In the genomic region with DNA sequence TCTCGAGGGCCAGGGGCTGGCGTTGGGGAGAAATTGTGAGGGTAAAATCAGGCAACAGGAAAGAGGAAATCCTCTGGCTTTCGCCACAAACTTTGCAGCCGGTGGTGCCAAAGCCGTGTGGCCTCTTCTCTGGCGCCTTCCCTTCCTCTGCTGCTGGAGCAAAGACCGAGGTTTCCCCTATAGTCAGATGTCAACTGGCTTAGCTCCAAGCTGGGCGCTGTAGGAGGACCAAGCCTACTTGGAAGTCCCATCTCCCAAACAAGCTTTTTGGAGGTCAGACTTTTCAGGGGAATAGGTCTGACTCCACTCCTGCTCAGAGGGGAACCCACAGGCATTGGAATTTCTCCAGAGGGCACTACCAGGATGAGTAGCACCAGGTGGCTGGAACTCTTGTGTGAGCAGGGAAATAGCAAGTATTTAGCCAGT, we compare ENCODE assay signal across 12 cellular contexts. TPM values are rescaled to one million over a fixed set of nuclear protein-coding genes. Genes with fewer than 3 reads are reported as not detected.
A peak's percentile ranks its signal among the peaks of the same experiment; 100 is the strongest.
DNase-seq lines count a peak whose midpoint lies in the region; ATAC-seq and TF ChIP-seq lines count a peak whose summit lies in the region.
"Had no signal": no experiment of that assay in that cellular context is flagged by ENCODE, and none has a peak within 500 bp of the region (broad histone marks: within the 10 kb centered on the region; RNA-seq: fewer than 3 reads in every experiment).

No MANE protein-coding gene starts in this region.

- peak overlapping the region; percentile 21 for H3K27ac Mint-ChIP-seq in activated naive CD4-positive, alpha-beta T cell treated with anti-CD3 and anti-CD28 coated beads, Interleukin-2, amount 10 ng/mL, durations not matched to agents 7 days and 5 days
- H3K27ac Mint-ChIP-seq: activated T-cell treated with anti-CD3 and anti-CD28 coated beads, Interleukin-2, amount 50 U/mL, for 72 hours had no signal

- intact Hi-C loops in adrenal gland (cut with DNase I): loop anchor here in 1 of 2 donors (10.0 kb wide), 1 partner anchor 117 kb away; a partner anchor contains a TSS
- intact Hi-C loops in left lung (cut with DNase I): no loop called here

- DNase-seq in activated naive CD4-positive, alpha-beta T cell treated with anti-CD3 and anti-CD28 coated beads, Interleukin-2, amount 10 ng/mL, durations not matched to agents 7 days and 5 days: peak; percentile 42
- no peak for DNase-seq in activated naive CD4-positive, alpha-beta T cell treated with Interleukin-2 at 50 U/mL for 16 hours
- DNase-seq in adrenal gland: peak in 3 of 7 donors; percentile 33 to 73 (median 37)
- DNase-seq in left lung: no peak
- DNase-seq in upper lobe of left lung: peak in 1 of 2 donors; percentile 51
- DNase-seq in effector CD4-positive, alpha-beta T cell: no peak
- DNase-seq in stimulated activated naive CD8-positive, alpha-beta T cell treated with anti-CD3 and anti-CD28 coated beads, Interleukin-15, Interleukin-2, amounts not matched to agents 100 U/mL and 50 U/mL, for 24 hours: no peak
- DNase-seq: activated T-cell treated with anti-CD3 and anti-CD28 coated beads, Interleukin-2, amount 50 U/mL, for 72 hours; foreskin keratinocyte; naive thymus-derived CD8-positive, alpha-beta T cell had no signal

- TF ChIP-seq POLR2A in adrenal gland (IDR thresholded peaks at IDR 0.05) (no peak), upper lobe of left lung (IDR thresholded peaks at IDR 0.05) (no peak)

- H3K4me1 ChIP-seq in adrenal gland (replicated peaks in 1 of 2) (peaks cover 20 to 62% of the 10 kb centered on the region in 2 donors), left lung (peaks cover 66 to 85% of the 10 kb centered on the region in 2 donors), upper lobe of left lung (peaks cover 71 to 89% (median 79%) of the 10 kb centered on the region in 4 donors)
- H3K4me1 ChIP-seq: foreskin keratinocyte had no signal

- ATAC-seq in left lung: peak; percentile 0
- ATAC-seq in upper lobe of left lung (ENCODE audit: low FRiP score in 2 of 2): no peak
- ATAC-seq in GM21423 (IDR thresholded peaks at IDR 0.05; ENCODE audit: unreplicated experiment): no peak
- ATAC-seq in stimulated activated naive CD8-positive, alpha-beta T cell treated with anti-CD3 and anti-CD28 coated beads, Interleukin-15, Interleukin-2, amounts not matched to agents 100 U/mL and 50 U/mL, for 24 hours: no peak
- ATAC-seq: activated T-cell treated with anti-CD3 and anti-CD28 coated beads, Interleukin-2, amount 50 U/mL, for 72 hours; foreskin keratinocyte; naive thymus-derived CD8-positive, alpha-beta T cell had no signal

- peak overlapping the region in 1 of 4 donors; percentile 60 for H3K4me3 ChIP-seq in adrenal gland
- H3K4me3 ChIP-seq in left lung: peak overlapping the region in 1 of 2 donors; percentile 67
- H3K4me3 ChIP-seq in upper lobe of left lung: peak overlapping the region in 2 of 4 donors; percentile 67 to 71

- peaks cover 54% of the 10 kb centered on the region for H3K4me1 Mint-ChIP-seq in activated naive CD4-positive, alpha-beta T cell treated with anti-CD3 and anti-CD28 coated beads, Interleukin-2, amount 10 ng/mL, durations not matched to agents 7 days and 5 days

- no peak for TF ChIP-seq EP300 in upper lobe of left lung (IDR thresholded peaks at IDR 0.05)

- no peaks in the 10 kb centered on the region for H3K27me3 ChIP-seq in adrenal gland
- peaks cover 0 to 12% of the 10 kb centered on the region in 2 donors for H3K27me3 ChIP-seq in left lung
- H3K27me3 ChIP-seq in upper lobe of left lung: no peaks in the 10 kb centered on the region

- H3K9me3 ChIP-seq in adrenal gland (replicated peaks in 1 of 3) (no peaks in the 10 kb centered on the region), left lung (no peaks in the 10 kb centered on the region), upper lobe of left lung (no peaks in the 10 kb centered on the region)

- H3K27ac ChIP-seq in adrenal gland (peak overlapping the region in 3 of 5 donors; percentile 10 to 80 (median 59)), left lung (peak overlapping the region; percentile 72 to 78), upper lobe of left lung (peak overlapping the region; percentile 69 to 92 (median 80))
- H3K27ac ChIP-seq: foreskin keratinocyte, KMS-11 had no signal

- no peaks in the 10 kb centered on the region for H3K9me3 Mint-ChIP-seq in activated naive CD4-positive, alpha-beta T cell treated with anti-CD3 and anti-CD28 coated beads, Interleukin-2, amount 10 ng/mL, durations not matched to agents 7 days and 5 days
- H3K9me3 Mint-ChIP-seq: activated T-cell treated with anti-CD3 and anti-CD28 coated beads, Interleukin-2, amount 50 U/mL, for 72 hours; naive thymus-derived CD8-positive, alpha-beta T cell had no signal

- CTCF ChIA-PET in activated naive CD4-positive, alpha-beta T cell treated with anti-CD3 and anti-CD28 coated beads, Interleukin-2, amount 10 ng/mL, durations not matched to agents 7 days and 5 days (lab: Charles Lee): interaction anchor here (0.7 to 6.0 kb wide), 9 partner anchors 17 to 112 kb away, joined by 3 to 31 read pairs (median 4); no protein-coding TSS in a partner anchor

- no peak for TF ChIP-seq CTCF in adrenal gland (IDR thresholded peaks at IDR 0.05)
- TF ChIP-seq CTCF in left lung (IDR thresholded peaks at IDR 0.05): no peak
- no peak for TF ChIP-seq CTCF in upper lobe of left lung (IDR thresholded peaks at IDR 0.05)

- H3K27me3 Mint-ChIP-seq in activated naive CD4-positive, alpha-beta T cell treated with anti-CD3 and anti-CD28 coated beads, Interleukin-2, amount 10 ng/mL, durations not matched to agents 7 days and 5 days: peaks cover 13% of the 10 kb centered on the region

- peaks cover 35% of the 10 kb centered on the region for H3K36me3 Mint-ChIP-seq in activated naive CD4-positive, alpha-beta T cell treated with anti-CD3 and anti-CD28 coated beads, Interleukin-2, amount 10 ng/mL, durations not matched to agents 7 days and 5 days
- H3K36me3 Mint-ChIP-seq: naive thymus-derived CD8-positive, alpha-beta T cell had no signal

- H3K4me3 Mint-ChIP-seq in activated naive CD4-positive, alpha-beta T cell treated with anti-CD3 and anti-CD28 coated beads, Interleukin-2, amount 10 ng/mL, durations not matched to agents 7 days and 5 days: peak overlapping the region; percentile 48
- H3K4me3 Mint-ChIP-seq: naive thymus-derived CD8-positive, alpha-beta T cell had no signal

- 41 to 55% (median 48%) methylated on average over 8 of the region's 8 CpGs for WGBS in adrenal gland, 4 donors
- 6 to 10% methylated on average over 8 of the region's 8 CpGs for WGBS in upper lobe of left lung, 2 donors

- H3K36me3 ChIP-seq in adrenal gland (replicated peaks in 1 of 2): peaks cover 0 to 12% of the 10 kb centered on the region in 2 donors
- peaks cover 0 to 10% of the 10 kb centered on the region in 2 donors for H3K36me3 ChIP-seq in left lung
- H3K36me3 ChIP-seq in upper lobe of left lung: peaks cover 0 to 13% (median 4%) of the 10 kb centered on the region in 4 donors

RNA-seq across cellular contexts. Expression of a gene that starts 5.0 kb away (rescaled TPM):
- total RNA-seq in adrenal gland (100 to 1,000 TPM; 185 to 458 (median 280) TPM), left lung (100 to 1,000 TPM; 333 to 407 TPM), upper lobe of left lung (100 to 1,000 TPM in 4 of 6 donors, 10 to 100 TPM in 2; 80.7 to 524 (median 169) TPM)
- 100 to 1,000 TPM; 126 to 335 (median 276) TPM for polyA plus RNA-seq in adrenal gland

RNA-seq across cellular contexts. Expression of a gene that starts 30.5 kb away (rescaled TPM):
- total RNA-seq in adrenal gland: 1 to 10 TPM; 1.9 to 6.2 (median 3.9) TPM
- polyA plus RNA-seq in adrenal gland: 1 to 10 TPM in 2 of 3 donors, under 1 TPM in 1; 0.32 to 3.9 (median 1.2) TPM
- 10 to 100 TPM; 18.1 to 40.0 TPM for total RNA-seq in left lung
- 10 to 100 TPM in 2 of 6 donors, 1 to 10 TPM in 3, under 1 TPM in 1; under 0.01 to 14.5 (median 6.2) TPM for total RNA-seq in upper lobe of left lung

RNA-seq across cellular contexts. Expression of a gene that starts 53.2 kb away (rescaled TPM):
- total RNA-seq in adrenal gland: under 1 TPM in 3 of 8 donors, not detected in 5; 0.11 to 0.32 (median 0.14) TPM
- under 1 TPM in 2 of 3 donors, not detected in 1; 0.07 to 0.08 TPM for polyA plus RNA-seq in adrenal gland
- total RNA-seq in left lung: 1 to 10 TPM in 1 of 2 donors, under 1 TPM in 1; 0.23 to 1.6 TPM
- total RNA-seq in upper lobe of left lung: 1 to 10 TPM in 4 of 6 donors, under 1 TPM in 1, not detected in 1; 0.54 to 5.1 (median 1.1) TPM
- total RNA-seq: naive thymus-derived CD8-positive, alpha-beta T cell had no signal
- polyA plus RNA-seq: naive thymus-derived CD8-positive, alpha-beta T cell had no signal
